Comparison of ENCODE assay signal across 20 cellular contexts in genomic region chr7:47671358-47671757, GRCh38.
DNase-seq lines count a peak whose midpoint lies in the region; ATAC-seq, FAIRE-seq and TF ChIP-seq lines count a peak whose summit lies in the region.
"Had no signal": no experiment of that assay in that cellular context is flagged by ENCODE, and none has a peak within 500 bp of the region (broad histone marks: within the 10 kb centered on the region; RNA-seq: fewer than 3 reads in every experiment).

No MANE protein-coding gene starts in this region.

- DNase-seq in Karpas-422: no peak
- no peak for DNase-seq in astrocyte (ENCODE audit: low read depth)
- no peak for DNase-seq in trophoblast cell
- DNase-seq in T-helper 9 cell: no peak
- DNase-seq in gastrocnemius medialis: no peak
- DNase-seq in NCI-H524 (lab: John Stamatoyannopoulos, UW): no peak
- DNase-seq in PC-3: no peak
- DNase-seq: AML-193; CD8-positive, alpha-beta T cell; DMS79 treated with DMSO at 0.1 percent for 48 hours; GDM1; GM23248; NCI-H1436; NCI-H2029 treated with DMSO at 0.1 percent for 48 hours; NCI-H510A; OCI-M1 had no signal

- no peak for TF ChIP-seq POLR2A in gastrocnemius medialis (IDR thresholded peaks at IDR 0.05)

- no peak overlapping the region for H3K4ac ChIP-seq in trophoblast cell (ENCODE audit: low read depth, low read length)

- H3F3A ChIP-seq in PC-3 (ENCODE audit: low read length, unreplicated experiment): no peaks in the 10 kb centered on the region

- 0 out of 22 replicates have a peak, but pooled peaks cover 0 to under 1% (median 0%) of the 10 kb centered on the region in 11 experiments for H3K9me3 ChIP-seq in BLaER1 treated with 17β-estradiol and CSF1 and Interleukin-3, amounts not matched to agents 10 nM and 100 nM (replicated peaks in 1 of 11)
- H3K9me3 ChIP-seq in Karpas-422 (ENCODE audit: low read length): no peaks in the 10 kb centered on the region
- no peaks in the 10 kb centered on the region for H3K9me3 ChIP-seq in astrocyte (ENCODE audit: insufficient read depth, low read depth, low read length)
- H3K9me3 ChIP-seq in trophoblast cell (ENCODE audit: insufficient read depth, low read depth, low read length): no peaks in the 10 kb centered on the region
- H3K9me3 ChIP-seq in gastrocnemius medialis: no peaks in the 10 kb centered on the region
- H3K9me3 ChIP-seq in PC-3 (ENCODE audit: low read length): no peaks in the 10 kb centered on the region

- no peak overlapping the region for H3K18ac ChIP-seq in trophoblast cell (ENCODE audit: low read length)

- H3K4me2 ChIP-seq in BLaER1 treated with 17β-estradiol and CSF1 and Interleukin-3, amounts not matched to agents 10 nM and 100 nM: peak overlapping the region; percentile 65 to 90 (median 77); a peak in 20 of 22 replicates
- H3K4me2 ChIP-seq in Karpas-422 (ENCODE audit: low read depth, low read length, poor library complexity, severe bottlenecking): peak overlapping the region; percentile 65
- no peak overlapping the region for H3K4me2 ChIP-seq in astrocyte (ENCODE audit: low read length)
- H3K4me2 ChIP-seq in trophoblast cell (ENCODE audit: low read length): no peak overlapping the region
- H3K4me2 ChIP-seq in PC-3 (ENCODE audit: low read length): no peak overlapping the region

- in situ Hi-C loops in gastrocnemius medialis (cut with MboI; ENCODE audit: low sequenced_read_pairs in 4 of 4): no loop called here

- BruUV-seq in PC-3 (replicated peaks; lab: Mats Ljungman, UMichigan): no TSS peak

- no peak overlapping the region for H2AK5ac ChIP-seq in trophoblast cell (ENCODE audit: low read length)

- H4K20me1 ChIP-seq in BLaER1 treated with 17β-estradiol and CSF1 and Interleukin-3, amounts not matched to agents 10 nM and 100 nM: no peaks in the 10 kb centered on the region
- H4K20me1 ChIP-seq in Karpas-422 (ENCODE audit: insufficient read depth, low read depth, low read length) (no peaks in the 10 kb centered on the region), astrocyte (ENCODE audit: insufficient read depth, low read length) (no peaks in the 10 kb centered on the region), PC-3 (ENCODE audit: low read length) (no peaks in the 10 kb centered on the region)

- H3K27ac Mint-ChIP-seq in astrocyte (ENCODE audit: unreplicated experiment): peak overlapping the region; percentile 80
- H3K27ac Mint-ChIP-seq: CD8-positive, alpha-beta T cell had no signal

- CTCF ChIA-PET in PC-3 (lab: Charles Lee): no interaction called here

- no peaks in the 10 kb centered on the region for H3K36me3 Mint-ChIP-seq in astrocyte (ENCODE audit: low read depth, unreplicated experiment)
- H3K36me3 Mint-ChIP-seq: CD8-positive, alpha-beta T cell had no signal

- H2BK5ac ChIP-seq in trophoblast cell (ENCODE audit: low read depth, low read length, poor library complexity): no peak overlapping the region

- H3K9me2 ChIP-seq in Karpas-422 (replicated peaks; ENCODE audit: insufficient read depth, low read length): no peaks in the 10 kb centered on the region
- H3K9me2 ChIP-seq in PC-3 (replicated peaks; ENCODE audit: low read length): no peaks in the 10 kb centered on the region

- H3K27ac ChIP-seq in BLaER1 treated with 17β-estradiol and CSF1 and Interleukin-3, amounts not matched to agents 10 nM and 100 nM: peak overlapping the region in 5 of 11 experiments; percentile 2 to 96 (median 83); a peak in 8 of 22 replicates
- H3K27ac ChIP-seq in Karpas-422 (ENCODE audit: low read length) (peak overlapping the region; percentile 99), astrocyte (ENCODE audit: low read depth, low read length) (no peak overlapping the region), trophoblast cell (ENCODE audit: low read depth, low read length) (no peak overlapping the region), gastrocnemius medialis (no peak overlapping the region), PC-3 (ENCODE audit: low read length) (no peak overlapping the region)
- H3K27ac ChIP-seq: GM23248, SK-N-MC had no signal

- peaks cover 19% of the 10 kb centered on the region for H3K4me1 Mint-ChIP-seq in astrocyte (ENCODE audit: low read depth, unreplicated experiment)

- no peak for FAIRE-seq in astrocyte (lab: Jason Lieb, UNC)
- FAIRE-seq: D721Med, HepG2 had no signal

- no peaks in the 10 kb centered on the region for H3K79me2 ChIP-seq in Karpas-422 (ENCODE audit: low read length)
- H3K79me2 ChIP-seq in astrocyte (ENCODE audit: insufficient read depth, low read length): no peaks in the 10 kb centered on the region
- H3K79me2 ChIP-seq in trophoblast cell (ENCODE audit: control insufficient read depth, insufficient read depth, low read length, poor library complexity): peaks cover 3% of the 10 kb centered on the region
- no peaks in the 10 kb centered on the region for H3K79me2 ChIP-seq in PC-3 (ENCODE audit: low read length)

- no peak overlapping the region for H2BK120ac ChIP-seq in trophoblast cell (ENCODE audit: insufficient read depth, low read length, poor library complexity)

- no peak overlapping the region for H3K14ac ChIP-seq in trophoblast cell (ENCODE audit: low read length)

- H4K91ac ChIP-seq in trophoblast cell (ENCODE audit: low read depth, low read length): peak overlapping the region; percentile 33

- H3K36me3 ChIP-seq in BLaER1 treated with 17β-estradiol and CSF1 and Interleukin-3, amounts not matched to agents 10 nM and 100 nM: no peaks in the 10 kb centered on the region
- H3K36me3 ChIP-seq in Karpas-422 (ENCODE audit: insufficient read depth, low read length) (no peaks in the 10 kb centered on the region), astrocyte (ENCODE audit: insufficient read depth, low read length) (no peaks in the 10 kb centered on the region), trophoblast cell (ENCODE audit: control insufficient read depth in 1 of 2, insufficient read depth in 2 of 2, low read length in 2 of 2) (no peaks in the 10 kb centered on the region), gastrocnemius medialis (no peaks in the 10 kb centered on the region), PC-3 (ENCODE audit: low read depth, low read length) (no peaks in the 10 kb centered on the region)

- TF ChIP-seq CTCF in astrocyte (IDR thresholded peaks at IDR 0.05; ENCODE audit: insufficient read depth, low read depth, low read length) (no peak), gastrocnemius medialis (IDR thresholded peaks at IDR 0.05 in 4 of 5, conservative IDR thresholded peaks at IDR 0.05 in 1 of 5) (no peak), PC-3 (conservative IDR thresholded peaks at IDR 0.05; ENCODE audit: low read depth, low read length) (no peak)

- H2BK12ac ChIP-seq in trophoblast cell (ENCODE audit: low read length): no peak overlapping the region

- peaks cover 18% of the 10 kb centered on the region for H3K79me1 ChIP-seq in trophoblast cell (ENCODE audit: low read length)

- POLR2A ChIA-PET in PC-3 (lab: Charles Lee; ENCODE audit: unreplicated experiment): no interaction called here

- intact Hi-C loops in gastrocnemius medialis (cut with DNase I; ENCODE audit: low total_unique reads): no loop called here
- intact Hi-C loops in PC-3 (cut with micrococcal nuclease): no loop called here

- no peak overlapping the region for H4K12ac ChIP-seq in trophoblast cell (ENCODE audit: low read depth, low read length)

- H3K23ac ChIP-seq in trophoblast cell (ENCODE audit: low read length): no peak overlapping the region

- ATAC-seq in gastrocnemius medialis (no peak), PC-3 (no peak)
- ATAC-seq: HepG2 had no signal

- no CpG with 5 or more reads among the region's 13 CpGs for WGBS in trophoblast cell (ENCODE audit: extremely low coverage, insufficient coverage, insufficient read length)

- no peak overlapping the region for H3K4me3 Mint-ChIP-seq in astrocyte (ENCODE audit: unreplicated experiment)
- H3K4me3 Mint-ChIP-seq: CD8-positive, alpha-beta T cell had no signal

- peaks cover 2% of the 10 kb centered on the region for H3K9me3 Mint-ChIP-seq in astrocyte (ENCODE audit: unreplicated experiment)
- H3K9me3 Mint-ChIP-seq: CD8-positive, alpha-beta T cell had no signal

- no peak overlapping the region for H3K4me3 ChIP-seq in BLaER1 treated with 17β-estradiol and CSF1 and Interleukin-3, amounts not matched to agents 10 nM and 100 nM
- peak overlapping the region; percentile 56; the same call in 1 of the 2 replicates for H3K4me3 ChIP-seq in Karpas-422 (ENCODE audit: low read length)
- H3K4me3 ChIP-seq in astrocyte (ENCODE audit: insufficient read depth, low read depth, low read length): no peak overlapping the region
- H3K4me3 ChIP-seq in trophoblast cell (ENCODE audit: low read depth, low read length): no peak overlapping the region
- no peak overlapping the region for H3K4me3 ChIP-seq in gastrocnemius medialis
- no peak overlapping the region for H3K4me3 ChIP-seq in PC-3 (ENCODE audit: low read length)
- H3K4me3 ChIP-seq: GM23248, SK-N-MC had no signal

- H4K8ac ChIP-seq in trophoblast cell (ENCODE audit: low read depth, low read length): no peak overlapping the region

- H2AFZ ChIP-seq in Karpas-422 (ENCODE audit: low read length) (no peak overlapping the region), astrocyte (ENCODE audit: low read depth, low read length) (no peak overlapping the region), trophoblast cell (ENCODE audit: insufficient read depth, low read length, poor library complexity) (no peak overlapping the region), PC-3 (ENCODE audit: low read length) (no peak overlapping the region)
- H2AFZ ChIP-seq: GM23248 had no signal

- no peaks in the 10 kb centered on the region for H3K27me3 Mint-ChIP-seq in astrocyte (ENCODE audit: low read depth, unreplicated experiment)

- H3K9ac ChIP-seq in BLaER1 treated with 17β-estradiol and CSF1 and Interleukin-3, amounts not matched to agents 10 nM and 100 nM: no peak overlapping the region
- H3K9ac ChIP-seq in Karpas-422 (ENCODE audit: low read length) (peak overlapping the region; percentile 73), astrocyte (ENCODE audit: low read length) (no peak overlapping the region), trophoblast cell (ENCODE audit: low read length) (no peak overlapping the region), PC-3 (ENCODE audit: low read length) (no peak overlapping the region)
- H3K9ac ChIP-seq: GM23248 had no signal

- no peaks in the 10 kb centered on the region for H3K27me3 ChIP-seq in BLaER1 treated with 17β-estradiol and CSF1 and Interleukin-3, amounts not matched to agents 10 nM and 100 nM
- H3K27me3 ChIP-seq in Karpas-422 (ENCODE audit: low read length) (no peaks in the 10 kb centered on the region), astrocyte (ENCODE audit: insufficient read depth, low read length) (no peaks in the 10 kb centered on the region), trophoblast cell (ENCODE audit: insufficient read depth, low read length) (no peaks in the 10 kb centered on the region), gastrocnemius medialis (no peaks in the 10 kb centered on the region), PC-3 (ENCODE audit: low read length) (no peaks in the 10 kb centered on the region)

- peaks cover 27 to 54% (median 30%) of the 10 kb centered on the region in 10 experiments for H3K4me1 ChIP-seq in BLaER1 treated with 17β-estradiol and CSF1 and Interleukin-3, amounts not matched to agents 10 nM and 100 nM
- H3K4me1 ChIP-seq in Karpas-422 (ENCODE audit: low read length) (peaks cover 68% of the 10 kb centered on the region), astrocyte (ENCODE audit: insufficient read depth, low read length) (peaks cover 19% of the 10 kb centered on the region), trophoblast cell (ENCODE audit: control insufficient read depth in 1 of 2, insufficient read depth in 2 of 2, low read length in 2 of 2) (peaks cover 16% of the 10 kb centered on the region in 2 experiments), gastrocnemius medialis (peaks cover 3 to 8% of the 10 kb centered on the region in 2 donors), PC-3 (ENCODE audit: insufficient read depth, low read length) (peaks cover 14% of the 10 kb centered on the region)

Comparison
In these comparisons a context has a peak if more than half of its experiments do, and no peak if none do; other contexts are left out.
1. H3K4me2 ChIP-seq: peak in BLaER1 treated with 17β-estradiol and CSF1 and Interleukin-3, amounts not matched to agents 10 nM and 100 nM (11 of 11) and Karpas-422 (single experiment); none in astrocyte (single experiment), trophoblast cell (single experiment) and PC-3 (single experiment).